ENCODE assay signal across 8 cellular contexts in genomic region chr9:71806916-71807315, GRCh38. TPM values are rescaled to one million over a fixed set of nuclear protein-coding genes. Genes with fewer than 3 reads are reported as not detected.
A peak's percentile ranks its signal among the peaks of the same experiment; 100 is the strongest.
DNase-seq lines count a peak whose midpoint lies in the region; ATAC-seq and TF ChIP-seq lines count a peak whose summit lies in the region.

No MANE protein-coding gene starts in this region.

- DNase-seq in activated CD4-positive, CD25-positive, alpha-beta regulatory T cell (lab: John Stamatoyannopoulos, UW) = peak in 3 of 4 experiments; percentile 8 to 22 (median 21)
- DNase-seq in activated CD4-positive, CD25-positive, alpha-beta regulatory T cell treated with anti-CD3 and anti-CD28 coated beads, Interleukin-2, amount 50 U/mL, for 72 hours = no peak
- DNase-seq in NCI-H1092 (lab: John Stamatoyannopoulos, UW) (peak; percentile 26), T follicular helper cell (ENCODE audit: low read depth) (peak; percentile 31), ascending aorta (ENCODE audit: low spot score in 2 of 2) (peak; percentile 21 to 79), hepatic stellate cell (ENCODE audit: low spot score) (peak; percentile 42), smooth muscle cell of the brain vasculature (ENCODE audit: low read depth, low spot score) (peak; percentile 24)

- peaks cover 0 to 4% of the 10 kb centered on the region in 2 donors for H3K4me1 ChIP-seq in ascending aorta

- H3K27ac ChIP-seq in ascending aorta = no peak overlapping the region

- H3K9me3 ChIP-seq in ascending aorta = no peaks in the 10 kb centered on the region

- H3K4me3 ChIP-seq in ascending aorta = no peak overlapping the region

- intact Hi-C loops in ascending aorta (cut with DNase I) = loop anchor here (1.0 kb wide), 3 partner anchors 12 to 218 kb away; no protein-coding TSS in a partner anchor

- no peaks in the 10 kb centered on the region for H3K36me3 ChIP-seq in ascending aorta

- ATAC-seq in HG02759 (IDR thresholded peaks at IDR 0.05; ENCODE audit: unreplicated experiment) = peak; percentile 98

- TF ChIP-seq CTCF in ascending aorta (IDR thresholded peaks at IDR 0.05) = peak; percentile 80 to 97 (median 82)

- H3K27me3 ChIP-seq in ascending aorta = no peaks in the 10 kb centered on the region

RNA-seq across cellular contexts. Expression of gene CEMIP2, which starts 38.6 kb away (rescaled TPM):
- 34.4 TPM for total RNA-seq in ascending aorta
